In genomic region chr17:82443465-82444283, GRCh38 we compare ENCODE assay signal across 1 cellular context.
A peak's percentile ranks its signal among the peaks of the same experiment; 100 is the strongest.
TF ChIP-seq lines count a peak whose summit lies in the region.

No MANE protein-coding gene starts in this region.

TF ChIP-seq in liver, 16 proteins besides CTCF, POLR2A, EP300 and RAD21 (continued from another document):
- TF ChIP-seq ZBTB33 (IDR thresholded peaks at IDR 0.05) (no peak), FOXA2 (IDR thresholded peaks at IDR 0.05) (no peak), HNF4G (IDR thresholded peaks at IDR 0.05) (no peak), ATF3 (IDR thresholded peaks at IDR 0.05) (no peak), TAF1 (conservative IDR thresholded peaks at IDR 0.05) (no peak), EGR1 (IDR thresholded peaks at IDR 0.05; ENCODE audit: low read depth in 2 of 2) (peak in 1 of 2 donors; percentile 86), YY1 (IDR thresholded peaks at IDR 0.05) (no peak), HNF4A (conservative IDR thresholded peaks at IDR 0.05) (peak in 1 of 2 donors; percentile 50), SP1 (IDR thresholded peaks at IDR 0.05) (no peak)
